Comparison of ENCODE assay signal across 7 cellular contexts in genomic region chr10:8100366-8100765, GRCh38.
"Had no signal": no experiment of that assay in that cellular context is flagged by ENCODE, and none has a peak within 500 bp of the region (broad histone marks: within the 10 kb centered on the region; RNA-seq: fewer than 3 reads in every experiment).

No MANE protein-coding gene starts in this region.

- FAIRE-seq: G401.6, GM12878, GM12891, GM18507, GM19239 had no signal

- DNase-seq: GDM1, GF-D8 had no signal

- H3K4me3 ChIP-seq: GM12878 had no signal
